Comparison of ENCODE assay signal across 16 cellular contexts in the genomic region with DNA sequence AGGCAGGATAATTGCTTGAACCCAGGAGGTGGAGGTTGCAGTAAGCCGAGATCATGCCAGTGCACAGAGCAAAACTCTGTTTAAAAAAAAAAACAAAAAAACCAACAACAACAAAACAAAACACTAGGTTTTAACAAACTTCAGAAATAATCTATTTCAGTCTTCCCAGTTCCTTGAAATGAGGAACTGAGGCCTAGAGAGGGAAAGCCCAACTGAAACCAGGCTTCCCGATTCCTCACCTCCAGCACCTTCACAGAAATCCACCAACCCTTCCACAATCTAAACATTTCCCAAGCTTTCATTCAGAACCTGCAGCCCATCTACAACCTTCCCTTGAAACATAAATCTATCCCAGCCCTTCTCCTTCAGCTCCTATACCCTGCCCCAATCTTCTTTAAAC. TPM values are rescaled to one million over a fixed set of nuclear protein-coding genes. Genes with fewer than 3 reads are reported as not detected.
DNase-seq lines count a peak whose midpoint lies in the region; ATAC-seq and TF ChIP-seq lines count a peak whose summit lies in the region.
"Had no signal": no experiment of that assay in that cellular context is flagged by ENCODE, and none has a peak within 500 bp of the region (broad histone marks: within the 10 kb centered on the region; RNA-seq: fewer than 3 reads in every experiment).

No MANE protein-coding gene starts in this region.

- peaks cover 65 to 76% (median 74%) of the 10 kb centered on the region in 3 donors for H3K4me1 Mint-ChIP-seq in T-cell

- H3K4me1 ChIP-seq in heart left ventricle: peaks cover 0 to 78% (median 7%) of the 10 kb centered on the region in 12 donors
- H3K4me1 ChIP-seq in iPS-15b (ENCODE audit: control insufficient read depth, insufficient read depth, low read length): peaks cover 8% of the 10 kb centered on the region
- peaks cover 4 to 22% (median 6%) of the 10 kb centered on the region in 4 donors for H3K4me1 ChIP-seq in transverse colon
- H3K4me1 ChIP-seq: parathyroid adenoma had no signal

- WGBS in heart left ventricle, 4 donors: 92 to 97% (median 95%) methylated on average over 2 of the region's 2 CpGs
- WGBS in transverse colon (ENCODE audit: low coverage in 1 of 2), 2 donors: 43 to 71% methylated on average over 1 to 2 of the region's 2 CpGs

- CTCF ChIA-PET in T-cell (lab: Charles Lee): interaction anchor here (0.6 to 3.5 kb wide), 7 partner anchors 9 to 111 kb away, joined by 3 to 21 read pairs (median 5); partner anchors contain the start of gene UBXN11 (in 1 of the 2)

- H3K4me3 Mint-ChIP-seq in T-cell: peak overlapping the region; percentile 88 to 99 (median 99)

- peak overlapping the region; percentile 70 for H3K9ac ChIP-seq in iPS-15b (ENCODE audit: low read depth, low read length)
- H3K9ac ChIP-seq: parathyroid adenoma had no signal

- H3K36me3 ChIP-seq in heart left ventricle: no peaks in the 10 kb centered on the region
- peaks cover 3% of the 10 kb centered on the region for H3K36me3 ChIP-seq in iPS-15b (ENCODE audit: control insufficient read depth, insufficient read depth, low read length)
- no peaks in the 10 kb centered on the region for H3K36me3 ChIP-seq in transverse colon

- no peak for ATAC-seq in heart left ventricle
- ATAC-seq in Right ventricle myocardium inferior: no peak
- no peak for ATAC-seq in T-cell (replicated peaks in 1 of 4)

- DNase-seq in heart left ventricle: no peak
- no peak for DNase-seq in Right ventricle myocardium inferior (ENCODE audit: missing footprints)
- no peak for DNase-seq in T-cell
- DNase-seq in transverse colon: no peak
- DNase-seq in SKM-1 treated with dmso at 0.1 percent for 144 hours (lab: John Stamatoyannopoulos, UW; ENCODE audit: unreplicated experiment): no peak
- no peak for DNase-seq in NCI-H1694 treated with DMSO at 0.1 percent for 48 hours (lab: John Stamatoyannopoulos, UW)
- no peak for DNase-seq in erythroblast (lab: John Stamatoyannopoulos, UW)
- DNase-seq: foreskin melanocyte, left cardiac atrium, NCI-H1092, NCI-H524 treated with DMSO at 0.1 percent for 48 hours had no signal

- intact Hi-C loops in heart left ventricle (cut with DNase I) (loop anchor here in 3 of 10 donors (2.0 to 10.0 kb wide), 3 partner anchors 32 to 282 kb away; partner anchors contain the start of gene ZNF593OS (in 1 of the 3)), Right ventricle myocardium inferior (cut with DNase I) (no loop called here), transverse colon (cut with DNase I; ENCODE audit: low total_unique reads) (no loop called here)

- H3K9me3 Mint-ChIP-seq in T-cell: no peaks in the 10 kb centered on the region

- H3K27ac ChIP-seq in heart left ventricle (peak overlapping the region in 7 of 12 donors; percentile 11 to 88 (median 46)), transverse colon (peak overlapping the region; percentile 62 to 72 (median 64))
- H3K27ac ChIP-seq: parathyroid adenoma, SK-N-MC had no signal

- TF ChIP-seq CTCF in heart left ventricle (IDR thresholded peaks at IDR 0.05) (no peak), transverse colon (IDR thresholded peaks at IDR 0.05) (no peak)

- POLR2A ChIA-PET in T-cell (lab: Charles Lee): interaction anchor here (0.8 to 1.0 kb wide), 3 partner anchors 11 to 46 kb away, joined by 3 read pairs; no protein-coding TSS in a partner anchor

- no peaks in the 10 kb centered on the region for H3K9me3 ChIP-seq in heart left ventricle
- no peaks in the 10 kb centered on the region for H3K9me3 ChIP-seq in iPS-15b (ENCODE audit: control insufficient read depth, insufficient read depth, low read length)
- H3K9me3 ChIP-seq in transverse colon: no peaks in the 10 kb centered on the region

- TF ChIP-seq EP300 in transverse colon (IDR thresholded peaks at IDR 0.05; ENCODE audit: low read depth): no peak

- no peaks in the 10 kb centered on the region for H3K27me3 Mint-ChIP-seq in T-cell

- H3K4me3 ChIP-seq in heart left ventricle (no peak overlapping the region), iPS-15b (ENCODE audit: low read depth, low read length) (no peak overlapping the region), transverse colon (no peak overlapping the region)
- H3K4me3 ChIP-seq: SK-N-MC had no signal

- in situ Hi-C loops in transverse colon (cut with MboI; ENCODE audit: low pct_ligation_motif_present in 1 of 4, low pct_unique_long_range_greater_than_20kb in 1 of 4, low sequenced_read_pairs in 3 of 4): no loop called here

- peak overlapping the region; percentile 90 to 92 for H3K27ac Mint-ChIP-seq in T-cell

- peaks cover 26% of the 10 kb centered on the region for H3K36me3 Mint-ChIP-seq in T-cell

- TF ChIP-seq POLR2A in heart left ventricle (IDR thresholded peaks at IDR 0.05) (no peak), transverse colon (IDR thresholded peaks at IDR 0.05) (no peak), erythroblast (IDR thresholded peaks at IDR 0.05; ENCODE audit: low read length) (no peak)

- H3K27me3 ChIP-seq in heart left ventricle: no peaks in the 10 kb centered on the region
- no peaks in the 10 kb centered on the region for H3K27me3 ChIP-seq in iPS-15b (ENCODE audit: control insufficient read depth, insufficient read depth, low read length)
- no peaks in the 10 kb centered on the region for H3K27me3 ChIP-seq in transverse colon

RNA-seq across cellular contexts. Expression of gene CD52, which starts 0.6 kb away (rescaled TPM):
- total RNA-seq in heart left ventricle: 10 to 100 TPM in 2 of 9 donors, 1 to 10 TPM in 6, not detected in 1; 1.6 to 89.9 (median 4.4) TPM
- polyA plus RNA-seq in heart left ventricle: 10 to 100 TPM in 1 of 2 donors, 1 to 10 TPM in 1; 9.9 to 26.1 TPM
- total RNA-seq in Right ventricle myocardium inferior: 6.5 TPM
- 1,000 to 10,000 TPM in 4 of 5 donors, 100 to 1,000 TPM in 1; 994 to 1,121 (median 1,054) TPM for total RNA-seq in T-cell
- total RNA-seq in transverse colon: 10 to 100 TPM in 2 of 4 donors, 1 to 10 TPM in 1, not detected in 1; 5.3 to 56.1 (median 21.1) TPM
- total RNA-seq: dermis microvascular lymphatic vessel endothelial cell had no signal
- polyA plus RNA-seq: BJ had no signal

RNA-seq across cellular contexts. Expression of gene UBXN11, which starts 10.7 kb away (rescaled TPM):
- 10 to 100 TPM in 3 of 9 donors, 1 to 10 TPM in 6; 3.7 to 17.2 (median 7.6) TPM for total RNA-seq in heart left ventricle
- polyA plus RNA-seq in heart left ventricle: 10 to 100 TPM in 1 of 2 donors, 1 to 10 TPM in 1; 9.0 to 12.2 TPM
- 9.5 TPM for total RNA-seq in Right ventricle myocardium inferior
- 100 to 1,000 TPM in 3 of 5 donors, 10 to 100 TPM in 2; 39.5 to 112 (median 104) TPM for total RNA-seq in T-cell
- 10 to 100 TPM in 2 of 4 donors, 1 to 10 TPM in 2; 4.9 to 17.9 (median 12.0) TPM for total RNA-seq in transverse colon

RNA-seq across cellular contexts. Expression of gene CRYBG2, which starts 36.8 kb away (rescaled TPM):
- under 1 TPM in 2 of 9 donors, not detected in 7; 0.25 to 0.45 TPM for total RNA-seq in heart left ventricle
- polyA plus RNA-seq in heart left ventricle: not detected
- total RNA-seq in Right ventricle myocardium inferior: not detected
- total RNA-seq in T-cell: 1 to 10 TPM; 3.0 to 7.3 (median 5.1) TPM
- 10 to 100 TPM in 3 of 4 donors, 1 to 10 TPM in 1; 2.8 to 41.9 (median 22.3) TPM for total RNA-seq in transverse colon
- total RNA-seq: left cardiac atrium had no signal

RNA-seq across cellular contexts. Expression of gene SH3BGRL3, which starts 37.3 kb away (rescaled TPM):
- 100 to 1,000 TPM in 1 of 9 donors, 10 to 100 TPM in 8; 22.4 to 234 (median 40.0) TPM for total RNA-seq in heart left ventricle
- polyA plus RNA-seq in heart left ventricle: 100 to 1,000 TPM in 1 of 2 donors, 10 to 100 TPM in 1; 43.8 to 119 TPM
- 50.5 TPM for total RNA-seq in Right ventricle myocardium inferior
- total RNA-seq in T-cell: 100 to 1,000 TPM; 218 to 457 (median 370) TPM
- 100 to 1,000 TPM; 134 to 314 (median 215) TPM for total RNA-seq in transverse colon

RNA-seq across cellular contexts. Expression of gene ZNF683, which starts 55.4 kb away (rescaled TPM):
- 1 to 10 TPM in 1 of 9 donors, under 1 TPM in 2, not detected in 6; 0.28 to 1.2 (median 0.48) TPM for total RNA-seq in heart left ventricle
- under 1 TPM in 1 of 2 donors, not detected in 1; 0.04 TPM for polyA plus RNA-seq in heart left ventricle
- 0.14 TPM for total RNA-seq in Right ventricle myocardium inferior
- total RNA-seq in T-cell: 10 to 100 TPM in 2 of 5 donors, 1 to 10 TPM in 2, under 1 TPM in 1; 0.32 to 23.1 (median 5.3) TPM
- not detected for total RNA-seq in transverse colon
- total RNA-seq: dermis microvascular lymphatic vessel endothelial cell had no signal
- polyA plus RNA-seq: BJ had no signal

Comparison
In these comparisons a context has a peak if more than half of its experiments do, and no peak if none do; other contexts are left out.
1. RNA of gene CD52, which starts 0.6 kb away (total RNA-seq): 994 to 1,121 TPM in T-cell; 5.3 to 56.1 TPM in transverse colon, 6.5 TPM in Right ventricle myocardium inferior (single experiment) and 1.6 to 89.9 TPM in heart left ventricle; every median in the first group is over 10 times any median in the second.